Comparison of ENCODE assay signal across 1 cellular context in genomic region chr1:35769188-35769758, GRCh38.
TF ChIP-seq lines count a peak whose summit lies in the region.

No MANE protein-coding gene starts in this region.

TF ChIP-seq in HepG2, 621 proteins besides CTCF, POLR2A, EP300 and RAD21 (continued from another document and continues in another):
- peak; percentile 19; the same call in 1 of the 2 replicates for TF ChIP-seq ZBED4 (CRISPR knock-in tag; IDR thresholded peaks at IDR 0.05; ENCODE audit: borderline replicate concordance)
- TF ChIP-seq TFAP4 (IDR thresholded peaks at IDR 0.05; ENCODE audit: borderline replicate concordance, low read depth), result peak; percentile 47; the same call in 1 of the 2 replicates
- TF ChIP-seq ZBTB39 (CRISPR knock-in tag; IDR thresholded peaks at IDR 0.05), result 0 out of 2 replicates have a peak, but pooled peaks have one; percentile 34
- peak; percentile 34; the same call in 1 of the 2 replicates for TF ChIP-seq TFDP1 (CRISPR knock-in tag; IDR thresholded peaks at IDR 0.05; ENCODE audit: borderline replicate concordance)
- no peak for TF ChIP-seq USF2 (IDR thresholded peaks at IDR 0.05; ENCODE audit: low read depth, low read length)
- no peak; the same call in 1 of the 2 replicates for TF ChIP-seq USF2 (CRISPR knock-in tag; IDR thresholded peaks at IDR 0.05; ENCODE audit: borderline replicate concordance)
- peak; percentile 49; the same call in 1 of the 2 replicates for TF ChIP-seq MIER3 (CRISPR knock-in tag; IDR thresholded peaks at IDR 0.05; ENCODE audit: borderline replicate concordance)
- TF ChIP-seq HMG20B (CRISPR knock-in tag; conservative IDR thresholded peaks at IDR 0.05), result peak; percentile 48; the same call in 1 of the 2 replicates
- peak; percentile 90 for TF ChIP-seq ZFY (CRISPR knock-in tag; IDR thresholded peaks at IDR 0.05)
- 0 out of 2 replicates have a peak, but pooled peaks have one; percentile 45 for TF ChIP-seq ZNF639 (CRISPR knock-in tag; conservative IDR thresholded peaks at IDR 0.05)
- TF ChIP-seq KLF6 (CRISPR knock-in tag; IDR thresholded peaks at IDR 0.05), result 0 out of 2 replicates have a peak, but pooled peaks have one; percentile 32
- no peak for TF ChIP-seq JARID2 (CRISPR knock-in tag; IDR thresholded peaks at IDR 0.05; ENCODE audit: insufficient replicate concordance)
- TF ChIP-seq ZNF501 (CRISPR knock-in tag; IDR thresholded peaks at IDR 0.05), result peak; percentile 28; the same call in 1 of the 2 replicates
- TF ChIP-seq ZNF121 (CRISPR knock-in tag; IDR thresholded peaks at IDR 0.05), result no peak
- no peak for TF ChIP-seq GATAD1 (CRISPR knock-in tag; IDR thresholded peaks at IDR 0.05)
- no peak for TF ChIP-seq PREB (CRISPR knock-in tag; IDR thresholded peaks at IDR 0.05)
- TF ChIP-seq YEATS2 (CRISPR knock-in tag; IDR thresholded peaks at IDR 0.05; ENCODE audit: borderline replicate concordance), result peak; percentile 27; the same call in 1 of the 2 replicates
- TF ChIP-seq SNAPC2 (CRISPR knock-in tag; IDR thresholded peaks at IDR 0.05), result no peak; the same call in 1 of the 2 replicates
- TF ChIP-seq ZNF180 (CRISPR knock-in tag; IDR thresholded peaks at IDR 0.05; ENCODE audit: borderline replicate concordance, low read depth), result no peak
- TF ChIP-seq BCLAF1 (IDR thresholded peaks at IDR 0.05), result no peak
- no peak for TF ChIP-seq AKNA (CRISPR knock-in tag; IDR thresholded peaks at IDR 0.05; ENCODE audit: borderline replicate concordance)
- TF ChIP-seq SRY (CRISPR knock-in tag; IDR thresholded peaks at IDR 0.05), result no peak; the same call in 1 of the 2 replicates
- TF ChIP-seq ZNF263 (CRISPR knock-in tag; IDR thresholded peaks at IDR 0.05), result peak; percentile 75
- peak; percentile 84 for TF ChIP-seq PATZ1 (CRISPR knock-in tag; IDR thresholded peaks at IDR 0.05)
- no peak for TF ChIP-seq ZNF251 (CRISPR knock-in tag; IDR thresholded peaks at IDR 0.05)
- TF ChIP-seq ZNF670 (CRISPR knock-in tag; IDR thresholded peaks at IDR 0.05; ENCODE audit: borderline replicate concordance), result 0 out of 2 replicates have a peak, but pooled peaks have one; percentile 32
- peak; percentile 45 for TF ChIP-seq RXRA (CRISPR knock-in tag; IDR thresholded peaks at IDR 0.05)
- no peak for TF ChIP-seq ZNF33B (CRISPR knock-in tag; IDR thresholded peaks at IDR 0.05)
- TF ChIP-seq XRCC5 (optimal IDR thresholded peaks at IDR 0.05; ENCODE audit: low read length), result peak; percentile 72
- peak; percentile 52; the same call in 1 of the 2 replicates for TF ChIP-seq MTA1 (CRISPR knock-in tag; IDR thresholded peaks at IDR 0.05; ENCODE audit: borderline replicate concordance)
- peak; percentile 56; the same call in 1 of the 2 replicates for TF ChIP-seq ELF3 (CRISPR knock-in tag; IDR thresholded peaks at IDR 0.05)
